Comparison of ENCODE assay signal across 11 cellular contexts in genomic region chr3:42070089-42070885, GRCh38. TPM values are rescaled to one million over a fixed set of nuclear protein-coding genes. Genes with fewer than 3 reads are reported as not detected.
DNase-seq lines count a peak whose midpoint lies in the region; FAIRE-seq and TF ChIP-seq lines count a peak whose summit lies in the region.
"Had no signal": no experiment of that assay in that cellular context is flagged by ENCODE, and none has a peak within 500 bp of the region (broad histone marks: within the 10 kb centered on the region; RNA-seq: fewer than 3 reads in every experiment).

No MANE protein-coding gene starts in this region.

- FAIRE-seq in RCC 7860 (lab: Jason Lieb, UNC) = no peak
- FAIRE-seq: kidney had no signal

- intact Hi-C loops in breast epithelium (cut with DNase I; ENCODE audit: low total_unique reads) (no loop called here), tibial artery (cut with DNase I; ENCODE audit: low total_unique reads) (no loop called here)

- 81 to 96% methylated on average over 5 of the region's 5 CpGs for WGBS in endodermal cell (ENCODE audit: insufficient coverage in 1 of 2, insufficient read length in 1 of 2), 2 experiments

- peak overlapping the region; percentile 83 for H3K27ac ChIP-seq in breast epithelium
- H3K27ac ChIP-seq in tibial artery = peak overlapping the region; percentile 76 to 83
- H3K27ac ChIP-seq in endodermal cell (ENCODE audit: low read depth, low read length) = no peak overlapping the region

- TF ChIP-seq CTCF in breast epithelium (IDR thresholded peaks at IDR 0.05) (no peak), mesothelial cell of epicardium (IDR thresholded peaks at IDR 0.05; ENCODE audit: unreplicated experiment) (no peak), tibial artery (IDR thresholded peaks at IDR 0.05) (no peak), endodermal cell (conservative IDR thresholded peaks at IDR 0.05) (no peak)

- H3K4me1 ChIP-seq in breast epithelium = peaks cover 14 to 18% of the 10 kb centered on the region in 2 donors
- H3K4me1 ChIP-seq in tibial artery = peaks cover 4 to 96% (median 59%) of the 10 kb centered on the region in 4 donors
- H3K4me1 ChIP-seq in endodermal cell (ENCODE audit: control insufficient read depth, insufficient read depth, low read length) = peaks cover 7% of the 10 kb centered on the region

- H3K4me3 Mint-ChIP-seq in mesothelial cell of epicardium = no peak overlapping the region
- H3K4me3 Mint-ChIP-seq in endodermal cell = no peak overlapping the region

- no peak for TF ChIP-seq POLR2A in breast epithelium (IDR thresholded peaks at IDR 0.05)

- H3K4me3 ChIP-seq in breast epithelium (no peak overlapping the region), tibial artery (no peak overlapping the region), endodermal cell (ENCODE audit: low read length) (no peak overlapping the region)
- H3K4me3 ChIP-seq: prostate gland had no signal

- no peak overlapping the region for H3K9ac ChIP-seq in endodermal cell (ENCODE audit: extremely low read depth, low read length, poor library complexity, severe bottlenecking)

- no peaks in the 10 kb centered on the region for H3K27me3 Mint-ChIP-seq in mesothelial cell of epicardium (ENCODE audit: low read depth)
- no peaks in the 10 kb centered on the region for H3K27me3 Mint-ChIP-seq in endodermal cell (ENCODE audit: insufficient read depth)

- no peaks in the 10 kb centered on the region for H3K36me3 Mint-ChIP-seq in mesothelial cell of epicardium
- no peaks in the 10 kb centered on the region for H3K36me3 Mint-ChIP-seq in endodermal cell (ENCODE audit: low read depth)

- H3K9me3 ChIP-seq in breast epithelium (no peaks in the 10 kb centered on the region), tibial artery (no peaks in the 10 kb centered on the region), endodermal cell (ENCODE audit: control insufficient read depth, low read length) (no peaks in the 10 kb centered on the region)
- H3K9me3 ChIP-seq: prostate gland had no signal

- H3K4me1 Mint-ChIP-seq in mesothelial cell of epicardium = peaks cover 54% of the 10 kb centered on the region
- H3K4me1 Mint-ChIP-seq in endodermal cell = peaks cover 23% of the 10 kb centered on the region

- no peaks in the 10 kb centered on the region for H3K9me3 Mint-ChIP-seq in mesothelial cell of epicardium
- H3K9me3 Mint-ChIP-seq in endodermal cell = no peaks in the 10 kb centered on the region

- H3K27me3 ChIP-seq in breast epithelium (no peaks in the 10 kb centered on the region), tibial artery (no peaks in the 10 kb centered on the region), endodermal cell (ENCODE audit: control insufficient read depth, insufficient read depth, low read length, poor library complexity, severe bottlenecking) (no peaks in the 10 kb centered on the region)

- peak; percentile 49 for DNase-seq in LoVo (ENCODE audit: low spot score)
- no peak for DNase-seq in breast epithelium (ENCODE audit: low spot score in 2 of 2)
- no peak for DNase-seq in mesothelial cell of epicardium (ENCODE audit: low spot score in 2 of 2, unreplicated experiment in 2 of 2)
- no peak for DNase-seq in tibial artery
- no peak for DNase-seq in NCI-H2227 (lab: John Stamatoyannopoulos, UW; ENCODE audit: unreplicated experiment)
- no peak for DNase-seq in RCC 7860 (ENCODE audit: low spot score)
- DNase-seq in endodermal cell = no peak
- DNase-seq: activated CD8-positive, alpha-beta memory T cell treated with anti-CD3 and anti-CD28 coated beads for 24 hours; DMS79 treated with DMSO at 0.1 percent for 48 hours; kidney had no signal

- H3K36me3 ChIP-seq in breast epithelium (no peaks in the 10 kb centered on the region), tibial artery (no peaks in the 10 kb centered on the region), endodermal cell (ENCODE audit: control insufficient read depth, insufficient read depth, low read length) (no peaks in the 10 kb centered on the region)
- H3K36me3 ChIP-seq: prostate gland had no signal

- H3K27ac Mint-ChIP-seq in mesothelial cell of epicardium (peak overlapping the region; percentile 16), endodermal cell (no peak overlapping the region)

RNA-seq across cellular contexts. Expression of gene TRAK1, which starts 20.9 kb away (rescaled TPM):
- total RNA-seq in breast epithelium (10 to 100 TPM; 29.0 to 53.7 (median 40.6) TPM), mesothelial cell of epicardium (49.0 to 50.7 TPM (median 50.3 TPM) in 3 replicates), endodermal cell (10 to 100 TPM; 29.8 to 31.0 TPM)
- 44.2 TPM for polyA plus RNA-seq in endodermal cell (2013, experiment 1 of 2)
- 40.5 TPM for polyA plus RNA-seq in endodermal cell (2013, experiment 2 of 2)
